In the genomic region with DNA sequence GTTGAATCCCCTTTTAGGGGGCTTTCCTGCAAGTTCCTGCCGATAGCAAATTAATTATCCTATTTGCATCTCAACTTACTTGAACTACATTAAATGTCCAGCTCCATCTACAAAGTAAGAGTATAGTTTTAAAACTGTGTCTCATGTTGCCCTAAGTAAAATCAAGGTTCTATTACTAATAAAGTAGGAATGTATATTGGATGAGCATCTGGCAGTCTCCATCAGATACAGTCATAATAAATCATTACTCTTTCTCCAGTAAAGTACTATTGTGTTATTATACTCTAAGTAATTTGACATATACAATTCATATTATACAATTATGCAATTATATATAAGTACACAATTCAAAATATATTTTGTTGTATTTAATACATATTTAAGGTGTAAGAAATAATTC, we compare ENCODE assay signal across 25 cellular contexts.
DNase-seq lines count a peak whose midpoint lies in the region; ATAC-seq, FAIRE-seq and TF ChIP-seq lines count a peak whose summit lies in the region.
"Had no signal": no experiment of that assay in that cellular context is flagged by ENCODE, and none has a peak within 500 bp of the region (broad histone marks: within the 10 kb centered on the region; RNA-seq: fewer than 3 reads in every experiment).

No MANE protein-coding gene starts in this region.

- FAIRE-seq in G401.6 (lab: Jason Lieb, UNC): peak; percentile 85
- FAIRE-seq: GM18507, H1 had no signal

- H3K9me3 ChIP-seq in PC-3 (ENCODE audit: low read length) (no peaks in the 10 kb centered on the region), prostate gland (no peaks in the 10 kb centered on the region)
- H3K9me3 ChIP-seq: BLaER1 had no signal

- no peak for TF ChIP-seq CTCF in PC-3 (conservative IDR thresholded peaks at IDR 0.05; ENCODE audit: low read depth, low read length)
- TF ChIP-seq CTCF in VCaP (conservative IDR thresholded peaks at IDR 0.05): no peak
- no peak for TF ChIP-seq CTCF in prostate gland (IDR thresholded peaks at IDR 0.05)

- H3K36me3 ChIP-seq in PC-3 (ENCODE audit: low read depth, low read length): no peaks in the 10 kb centered on the region
- H3K36me3 ChIP-seq in prostate gland: no peaks in the 10 kb centered on the region
- H3K36me3 ChIP-seq: BLaER1 had no signal

- ATAC-seq in PC-3 (peak; percentile 99), HG02610 (IDR thresholded peaks at IDR 0.05; ENCODE audit: unreplicated experiment) (no peak)

- H3K4me3 ChIP-seq in PC-3 (ENCODE audit: low read length) (no peak overlapping the region), prostate gland (no peak overlapping the region)
- H3K4me3 ChIP-seq: BLaER1, SK-N-MC had no signal

- no peak overlapping the region for H2AFZ ChIP-seq in PC-3 (ENCODE audit: low read length)

- DNase-seq in PC-3 (peak; percentile 66), iris pigment epithelial cell (ENCODE audit: low read depth) (peak; percentile 35), KBM-7 (no peak), NCI-H2029 (lab: John Stamatoyannopoulos, UW) (no peak), prostate gland (ENCODE audit: low spot score) (no peak)
- DNase-seq: ACHN; CD4-positive, alpha-beta T cell; COR-L47; DND-41; GDM1; KG1; MV-4-11; NCI-H1105 treated with DMSO at 0.1 percent for 48 hours; NCI-H2081; NCI-H446 treated with DMSO at 0.1 percent for 48 hours; NCI-H526 treated with DMSO at 0.1 percent for 48 hours; OCI-M1; SHP77 treated with DMSO at 0.1 percent for 48 hours had no signal

- in situ Hi-C loops in KBM-7 (cut with MboI; ENCODE audit: low pct_unique_long_range_greater_than_20kb, low sequenced_read_pairs): no loop called here

- H3K27ac ChIP-seq in PC-3 (ENCODE audit: low read length): no peak overlapping the region
- peak overlapping the region; percentile 31 for H3K27ac ChIP-seq in VCaP
- H3K27ac ChIP-seq in prostate gland: no peak overlapping the region
- H3K27ac ChIP-seq: BLaER1, SK-N-MC had no signal

- H3F3A ChIP-seq in PC-3 (ENCODE audit: low read length, unreplicated experiment): no peaks in the 10 kb centered on the region

- intact Hi-C loops in PC-3 (cut with micrococcal nuclease) (no loop called here), prostate gland (cut with DNase I) (no loop called here)

- BruUV-seq in PC-3 (replicated peaks; lab: Mats Ljungman, UMichigan): no TSS peak

- peaks cover 10% of the 10 kb centered on the region for H3K4me1 ChIP-seq in PC-3 (ENCODE audit: insufficient read depth, low read length)
- H3K4me1 ChIP-seq in prostate gland (replicated peaks): no peaks in the 10 kb centered on the region
- H3K4me1 ChIP-seq: BLaER1 had no signal

- H3K79me2 ChIP-seq in PC-3 (ENCODE audit: low read length): no peaks in the 10 kb centered on the region

- CTCF ChIA-PET in PC-3 (lab: Charles Lee): interaction anchor here (0.7 kb wide), 1 partner anchor 305 kb away, joined by 3 read pairs; no protein-coding TSS in a partner anchor

- TF ChIP-seq POLR2A in prostate gland (IDR thresholded peaks at IDR 0.05): no peak

- H3K27me3 ChIP-seq in PC-3 (ENCODE audit: low read length): no peaks in the 10 kb centered on the region
- H3K27me3 ChIP-seq in prostate gland (replicated peaks; ENCODE audit: insufficient read depth): no peaks in the 10 kb centered on the region
- H3K27me3 ChIP-seq: BLaER1 had no signal

- H3K9me2 ChIP-seq in PC-3 (replicated peaks; ENCODE audit: low read length): no peaks in the 10 kb centered on the region

- POLR2A ChIA-PET in PC-3 (lab: Charles Lee; ENCODE audit: unreplicated experiment): interaction anchor here (0.5 to 0.6 kb wide), 4 partner anchors 61 to 1641 kb away, joined by 3 to 7 read pairs (median 3); no protein-coding TSS in a partner anchor

- no peaks in the 10 kb centered on the region for H4K20me1 ChIP-seq in PC-3 (ENCODE audit: low read length)
- H4K20me1 ChIP-seq: BLaER1 had no signal

- H3K9ac ChIP-seq in PC-3 (ENCODE audit: low read length): no peak overlapping the region
- H3K9ac ChIP-seq: BLaER1 had no signal

- peak overlapping the region; percentile 34 for H3K4me2 ChIP-seq in PC-3 (ENCODE audit: low read length)
- H3K4me2 ChIP-seq: BLaER1 had no signal

- 96% methylated on average over 1 of the region's 1 CpG for WGBS in prostate gland

Comparison
In these comparisons a context has a peak if more than half of its experiments do, and no peak if none do; other contexts are left out.
1. DNase-seq: peak in PC-3 (single experiment) and iris pigment epithelial cell (single experiment); none in KBM-7 (single experiment), NCI-H2029 (single experiment) and prostate gland (single experiment).